8 cellular contexts compared by ENCODE assay signal in the genomic region with DNA sequence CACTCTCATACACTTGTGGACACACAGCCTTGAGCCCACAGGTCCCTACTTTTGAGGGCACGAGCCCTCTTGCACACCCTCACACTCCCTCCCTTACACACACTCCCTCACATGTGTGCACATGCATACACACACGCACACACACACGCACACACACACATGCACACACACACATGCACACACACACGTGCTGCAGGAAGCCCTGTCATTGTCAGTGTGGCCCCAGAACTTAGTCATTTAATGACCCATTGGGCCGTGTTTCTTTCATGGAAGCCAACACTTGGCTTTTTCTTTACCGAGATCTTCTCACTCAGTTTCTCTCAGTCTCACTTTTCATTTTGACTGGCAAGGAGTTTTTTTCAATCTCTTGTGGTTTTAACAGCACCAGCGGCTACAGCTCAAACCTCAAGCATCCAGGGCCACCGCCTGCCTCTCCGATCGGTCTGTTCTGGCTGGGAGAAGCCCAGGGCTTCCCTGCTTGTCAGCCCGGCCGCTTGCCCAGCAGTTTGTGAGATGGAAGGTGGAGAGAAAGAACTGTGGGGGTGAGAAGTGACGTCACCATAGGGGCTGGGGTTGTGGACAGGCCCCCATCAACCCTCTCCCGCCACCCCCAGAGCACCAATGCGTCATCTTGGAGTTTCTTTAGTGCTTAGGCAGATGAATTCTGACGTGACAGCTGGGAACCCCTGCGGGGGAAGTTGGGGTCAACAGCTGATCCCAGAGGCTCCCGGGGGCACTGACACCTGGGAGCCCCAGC. TPM values are rescaled to one million over a fixed set of nuclear protein-coding genes. Genes with fewer than 3 reads are reported as not detected.
DNase-seq lines count a peak whose midpoint lies in the region; ATAC-seq and TF ChIP-seq lines count a peak whose summit lies in the region.

No MANE protein-coding gene starts in this region.

- no peaks in the 10 kb centered on the region for H3K4me1 ChIP-seq in testis

- no peak overlapping the region for H3K27ac Mint-ChIP-seq in activated naive CD4-positive, alpha-beta T cell treated with anti-CD3 and anti-CD28 coated beads for 36 hours

- TF ChIP-seq POLR2A in testis (IDR thresholded peaks at IDR 0.05): no peak

- intact Hi-C loops in activated naive CD4-positive, alpha-beta T cell treated with anti-CD3 and anti-CD28 coated beads for 36 hours (cut with micrococcal nuclease): loop anchor here (1.0 to 5.0 kb wide), 8 partner anchors 10 to 400 kb away; partner anchors contain the start of gene MIIP
- intact Hi-C loops in testis (cut with DNase I; ENCODE audit: low total_unique reads): no loop called here

- H3K4me3 ChIP-seq in testis: no peak overlapping the region

- no peaks in the 10 kb centered on the region for H3K36me3 ChIP-seq in testis (ENCODE audit: low read depth, missing control alignments)

- peaks cover 8% of the 10 kb centered on the region for H3K4me1 Mint-ChIP-seq in activated naive CD4-positive, alpha-beta T cell treated with anti-CD3 and anti-CD28 coated beads for 36 hours (ENCODE audit: low read depth)

- no peaks in the 10 kb centered on the region for H3K9me3 Mint-ChIP-seq in activated naive CD4-positive, alpha-beta T cell treated with anti-CD3 and anti-CD28 coated beads for 36 hours

- CTCF ChIA-PET in activated naive CD4-positive, alpha-beta T cell treated with anti-CD3 and anti-CD28 coated beads for 36 hours (lab: Charles Lee): interaction anchor here (0.7 to 3.1 kb wide), 3 partner anchors 19 to 32 kb away, joined by 3 to 12 read pairs (median 3); no protein-coding TSS in a partner anchor

- WGBS in testis, 2 donors: 66 to 68% methylated on average over 15 to 18 of the region's 18 CpGs

- H3K4me3 Mint-ChIP-seq in activated naive CD4-positive, alpha-beta T cell treated with anti-CD3 and anti-CD28 coated beads for 36 hours: no peak overlapping the region

- no peaks in the 10 kb centered on the region for H3K27me3 ChIP-seq in testis

- H3K36me3 Mint-ChIP-seq in activated naive CD4-positive, alpha-beta T cell treated with anti-CD3 and anti-CD28 coated beads for 36 hours (ENCODE audit: low read depth): no peaks in the 10 kb centered on the region

- H3K9me3 ChIP-seq in testis: no peaks in the 10 kb centered on the region

- TF ChIP-seq CTCF in testis (IDR thresholded peaks at IDR 0.05): no peak

- H3K27ac ChIP-seq in testis: no peak overlapping the region

- peak; percentile 87 for DNase-seq in activated naive CD4-positive, alpha-beta T cell treated with anti-CD3 and anti-CD28 coated beads for 36 hours
- DNase-seq in stimulated activated CD8-positive, alpha-beta memory T cell treated with anti-CD3 and anti-CD28 coated beads, Interleukin-4, amount 100 ng/mL, for 48 hours: peak; percentile 80
- no peak for DNase-seq in testis
- DNase-seq in NCI-H1417 treated with DMSO at 0.1 percent for 48 hours (lab: John Stamatoyannopoulos, UW): no peak
- no peak for DNase-seq in RKO (ENCODE audit: low spot score)
- no peak for DNase-seq in NCI-H526 (lab: John Stamatoyannopoulos, UW)

- peaks cover 8% of the 10 kb centered on the region for H3K27me3 Mint-ChIP-seq in activated naive CD4-positive, alpha-beta T cell treated with anti-CD3 and anti-CD28 coated beads for 36 hours (ENCODE audit: low read depth)

- ATAC-seq in GM19397 (IDR thresholded peaks at IDR 0.05; ENCODE audit: unreplicated experiment) (peak; percentile 48), HG03432 (IDR thresholded peaks at IDR 0.05; ENCODE audit: unreplicated experiment) (peak; percentile 49)

RNA-seq across cellular contexts. Expression of gene TNFRSF8, which starts 15.8 kb away (rescaled TPM):
- total RNA-seq in activated naive CD4-positive, alpha-beta T cell treated with anti-CD3 and anti-CD28 coated beads for 36 hours: 10 to 100 TPM; 18.6 to 18.8 TPM
- 1 to 10 TPM; 5.4 to 6.9 TPM for total RNA-seq in testis
- 5.0 TPM for polyA plus RNA-seq in testis (ENCODE audit: insufficient read depth, low read depth, low replicate concordance)

RNA-seq across cellular contexts. Expression of gene MIIP, which starts 28.0 kb away (rescaled TPM):
- total RNA-seq in activated naive CD4-positive, alpha-beta T cell treated with anti-CD3 and anti-CD28 coated beads for 36 hours: 10 to 100 TPM; 32.8 to 36.4 TPM
- 10 to 100 TPM; 69.8 to 83.9 TPM for total RNA-seq in testis
- polyA plus RNA-seq in testis (ENCODE audit: insufficient read depth, low read depth, low replicate concordance): 44.5 TPM

Comparison
In these comparisons a context has a peak if more than half of its experiments do, and no peak if none do; other contexts are left out.
1. DNase-seq: peak in activated naive CD4-positive, alpha-beta T cell treated with anti-CD3 and anti-CD28 coated beads for 36 hours (single experiment) and stimulated activated CD8-positive, alpha-beta memory T cell treated with anti-CD3 and anti-CD28 coated beads, Interleukin-4, amount 100 ng/mL, for 48 hours (single experiment); none in testis (single experiment), NCI-H1417 treated with DMSO at 0.1 percent for 48 hours (single experiment), RKO (single experiment) and NCI-H526 (0 of 2).